ENCODE assay signal across 32 cellular contexts in genomic region chr15:45962733-45963132, GRCh38.
DNase-seq lines count a peak whose midpoint lies in the region; ATAC-seq, FAIRE-seq and TF ChIP-seq lines count a peak whose summit lies in the region.
"Had no signal": no experiment of that assay in that cellular context is flagged by ENCODE, and none has a peak within 500 bp of the region (broad histone marks: within the 10 kb centered on the region; RNA-seq: fewer than 3 reads in every experiment).

No MANE protein-coding gene starts in this region.

- no peak overlapping the region for H3K4me2 ChIP-seq in HepG2 (ENCODE audit: low read depth, low read length)
- H3K4me2 ChIP-seq: A549; BLaER1; BLaER1 treated with 17β-estradiol and CSF1 and Interleukin-3, amounts not matched to agents 10 nM and 100 nM had no signal

- H3K4me1 ChIP-seq in HepG2 (ENCODE audit: insufficient read depth, low read length) (no peaks in the 10 kb centered on the region), right lobe of liver (no peaks in the 10 kb centered on the region), BE2C (no peaks in the 10 kb centered on the region), HEK293 (ENCODE audit: control insufficient read depth, insufficient read depth, low read length) (no peaks in the 10 kb centered on the region)
- H3K4me1 ChIP-seq: A549, BLaER1, Caco-2 had no signal

- WGBS in HepG2 (ENCODE audit: low lambda C conversion rate), result 4% methylated on average over 3 of the region's 3 CpGs
- 64% methylated on average over 3 of the region's 3 CpGs for WGBS in right lobe of liver (ENCODE audit: insufficient coverage, low coverage, low lambda C conversion rate, missing lambda C conversion rate)

- no peak for FAIRE-seq in HepG2 (lab: Jason Lieb, UNC)
- FAIRE-seq: A204.1, A549, D721Med had no signal

- no peak for TF ChIP-seq RAD21 in HepG2 (CRISPR knock-in tag; IDR thresholded peaks at IDR 0.05)

- TF ChIP-seq CTCF in HepG2 (CRISPR knock-in tag; IDR thresholded peaks at IDR 0.05) (no peak), right lobe of liver (IDR thresholded peaks at IDR 0.05) (no peak), BE2C (IDR thresholded peaks at IDR 0.05; ENCODE audit: low read depth, low read length) (0 out of 2 replicates have a peak, but pooled peaks have one; percentile 10), HEK293 (tag by site-specific recombination; IDR thresholded peaks at IDR 0.05) (no peak)

- no peak overlapping the region for H3K4me3 ChIP-seq in HepG2 (replicated peaks in 1 of 3; ENCODE audit: insufficient read depth in 1 of 3, low read depth in 2 of 3, low read length in 3 of 3)
- H3K4me3 ChIP-seq in right lobe of liver, result no peak overlapping the region
- H3K4me3 ChIP-seq in BE2C (ENCODE audit: low read depth, low read length), result no peak overlapping the region
- H3K4me3 ChIP-seq in HEK293 (ENCODE audit: low read depth, low read length), result no peak overlapping the region
- H3K4me3 ChIP-seq: A549; BLaER1; BLaER1 treated with 17β-estradiol and CSF1 and Interleukin-3, amounts not matched to agents 10 nM and 100 nM had no signal

- no peak for DNase-seq in HepG2 (ENCODE audit: low spot score)
- no peak for DNase-seq in right lobe of liver
- no peak for DNase-seq in BE2C
- DNase-seq in NCI-H2196 (lab: John Stamatoyannopoulos, UW; ENCODE audit: unreplicated experiment), result no peak
- DNase-seq: 8988T; ACHN; AML-193; C1 segment of cervical spinal cord; Caco-2; Calu3; CD4-positive, alpha-beta memory T cell; CD4-positive, alpha-beta T cell; CD4-positive, CD25-positive, alpha-beta regulatory T cell; CD8-positive, alpha-beta memory T cell; CD8-positive, alpha-beta T cell; COR-L47; DMS 273 treated with DMSO at 0.1 percent for 48 hours; DMS153; DMS53; DMS79; DMS79 treated with DMSO at 0.1 percent for 48 hours; DND-41; EL had no signal

- H3K36me3 ChIP-seq in HepG2 (replicated peaks in 1 of 2; ENCODE audit: control insufficient read depth in 1 of 2, insufficient read depth in 2 of 2, low read length in 2 of 2) (no peaks in the 10 kb centered on the region), right lobe of liver (no peaks in the 10 kb centered on the region), BE2C (no peaks in the 10 kb centered on the region), HEK293 (ENCODE audit: control insufficient read depth in 2 of 2, insufficient read depth in 1 of 2, low read length in 2 of 2) (no peaks in the 10 kb centered on the region)
- H3K36me3 ChIP-seq: BLaER1; BLaER1 treated with 17β-estradiol and CSF1 and Interleukin-3, amounts not matched to agents 10 nM and 100 nM had no signal

- H3K9ac ChIP-seq in HepG2 (ENCODE audit: insufficient read depth, low read depth, low read length), result no peak overlapping the region
- H3K9ac ChIP-seq: BLaER1; BLaER1 treated with 17β-estradiol and CSF1 and Interleukin-3, amounts not matched to agents 10 nM and 100 nM had no signal

- H2AFZ ChIP-seq in HepG2 (ENCODE audit: low read length), result no peak overlapping the region

- no peak overlapping the region for H3K27ac ChIP-seq in HepG2 (ENCODE audit: extremely low read length, insufficient read depth, low read length)
- no peak overlapping the region for H3K27ac ChIP-seq in right lobe of liver
- H3K27ac ChIP-seq in HEK293 (ENCODE audit: extremely low read depth, low read depth, low read length), result no peak overlapping the region
- H3K27ac ChIP-seq: 22Rv1; A549; BLaER1; BLaER1 treated with 17β-estradiol and CSF1 and Interleukin-3, amounts not matched to agents 10 nM and 100 nM; C4-2B had no signal

- no peaks in the 10 kb centered on the region for H4K20me1 ChIP-seq in HepG2 (ENCODE audit: insufficient read depth, low read length)
- H4K20me1 ChIP-seq: BLaER1; BLaER1 treated with 17β-estradiol and CSF1 and Interleukin-3, amounts not matched to agents 10 nM and 100 nM had no signal

- in situ Hi-C loops in HepG2 (cut with HindIII; ENCODE audit: extremely low pct_ligation_motif_present, low pct_unique_long_range_greater_than_20kb), result no loop called here

- H3K79me2 ChIP-seq in HepG2 (ENCODE audit: insufficient read depth, low read length), result no peaks in the 10 kb centered on the region

- H3K9me3 ChIP-seq in HepG2 (ENCODE audit: low read length) (peaks cover 15% of the 10 kb centered on the region), right lobe of liver (no peaks in the 10 kb centered on the region), BE2C (no peaks in the 10 kb centered on the region), HEK293 (ENCODE audit: control insufficient read depth, insufficient read depth, low read depth, low read length) (no peaks in the 10 kb centered on the region)
- H3K9me3 ChIP-seq: A549, Caco-2 had no signal

- POLR2A ChIA-PET in HepG2 (lab: Yijun Ruan, JAX), result no interaction called here
- POLR2A ChIA-PET in HEK293 (lab: Yijun Ruan, JAX), result no interaction called here

- no peak for ATAC-seq in HepG2
- ATAC-seq in right lobe of liver, result no peak
- no peak for ATAC-seq in HG03439 (IDR thresholded peaks at IDR 0.05; ENCODE audit: unreplicated experiment)
- ATAC-seq: A549; CD8-positive, alpha-beta T cell had no signal

- intact Hi-C loops in HepG2 (cut with micrococcal nuclease; ENCODE audit: unreplicated experiment) (no loop called here), right lobe of liver (cut with DNase I) (no loop called here)

- TF ChIP-seq POLR2A in HepG2 (IDR thresholded peaks at IDR 0.05; ENCODE audit: insufficient read depth in 1 of 2, low read depth in 2 of 2, low read length in 2 of 2), result no peak
- TF ChIP-seq POLR2A in right lobe of liver (IDR thresholded peaks at IDR 0.05), result no peak

- no TSS peak for BruUV-seq in HepG2 (replicated peaks; lab: Mats Ljungman, UMichigan)

- CTCF ChIA-PET in HepG2 (lab: Yijun Ruan, JAX; ENCODE audit: low intra/inter-chr PET ratio, low total read pairs) (no interaction called here), HEK293 (lab: Yijun Ruan, JAX) (no interaction called here)

- TF ChIP-seq EP300 in HepG2 (IDR thresholded peaks at IDR 0.05; ENCODE audit: low read depth in 2 of 2, low read length in 2 of 2), result no peak
- no peak for TF ChIP-seq EP300 in HepG2 (CRISPR knock-in tag; IDR thresholded peaks at IDR 0.05; ENCODE audit: borderline replicate concordance)

- H3K27me3 ChIP-seq in HepG2 (ENCODE audit: control insufficient read depth in 1 of 2, insufficient read depth in 2 of 2, low read length in 2 of 2) (no peaks in the 10 kb centered on the region), right lobe of liver (no peaks in the 10 kb centered on the region), BE2C (no peaks in the 10 kb centered on the region)
- H3K27me3 ChIP-seq: BLaER1; BLaER1 treated with 17β-estradiol and CSF1 and Interleukin-3, amounts not matched to agents 10 nM and 100 nM had no signal

TF ChIP-seq in HepG2, 621 proteins besides CTCF, POLR2A, EP300 and RAD21:
- TF ChIP-seq FOSL1 (CRISPR knock-in tag; IDR thresholded peaks at IDR 0.05; ENCODE audit: borderline replicate concordance), result no peak
- no peak for TF ChIP-seq ZFAT (CRISPR knock-in tag; conservative IDR thresholded peaks at IDR 0.05)
- TF ChIP-seq AGO1 (IDR thresholded peaks at IDR 0.05; ENCODE audit: low read depth, low read length, poor library complexity, severe bottlenecking), result no peak
- TF ChIP-seq ZNF709 (CRISPR knock-in tag; IDR thresholded peaks at IDR 0.05), result peak; percentile 99
- no peak for TF ChIP-seq MAF1 (CRISPR knock-in tag; IDR thresholded peaks at IDR 0.05; ENCODE audit: borderline replicate concordance)

TF ChIP-seq in HEK293, 187 proteins besides CTCF, POLR2A, EP300 and RAD21:
- TF ChIP-seq TRIM28 (IDR thresholded peaks at IDR 0.05; ENCODE audit: borderline replicate concordance, low read length) (peak; percentile 77; the same call in 1 of the 2 replicates), KLF10 (tag by site-specific recombination; IDR thresholded peaks at IDR 0.05) (no peak)
